Comparison of ENCODE assay signal across 1 cellular context in the genomic region with DNA sequence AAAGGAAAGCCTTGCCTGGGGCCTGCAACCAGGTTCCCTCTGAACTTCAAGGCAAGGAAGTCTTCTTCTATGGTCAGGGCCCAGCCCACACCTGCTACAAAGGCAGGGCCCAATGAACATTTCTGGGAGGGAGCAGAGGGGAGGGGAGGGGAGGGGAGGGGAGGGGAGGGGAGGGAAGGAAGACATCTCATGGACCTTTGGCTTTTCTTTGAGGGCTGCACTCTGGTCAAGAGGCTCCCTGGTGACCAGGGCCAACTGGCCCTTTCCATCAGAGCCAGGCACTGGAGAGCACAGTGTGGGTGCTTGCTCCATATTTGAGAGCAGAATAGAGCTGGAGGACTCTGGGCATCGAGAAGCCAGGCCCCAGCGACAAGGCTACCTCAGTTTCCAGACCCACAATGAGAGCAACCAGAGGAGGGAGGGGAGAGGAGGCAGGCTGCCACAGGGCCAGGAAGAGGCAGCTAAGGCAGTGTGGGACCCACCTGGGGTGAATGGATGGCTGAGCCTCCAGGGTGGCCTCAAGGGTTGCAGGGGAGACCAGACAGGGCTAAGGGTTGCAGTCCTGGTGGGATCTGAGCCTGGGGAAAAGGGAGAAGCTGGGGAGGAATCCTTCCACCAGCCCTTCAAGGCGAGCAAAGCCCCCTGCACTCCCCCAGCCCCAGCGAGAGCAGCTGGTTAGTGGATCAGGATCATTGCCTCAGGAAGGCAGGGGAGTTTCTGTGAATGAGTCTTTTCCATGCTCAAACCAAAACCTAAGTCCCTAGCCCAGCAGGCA.
TF ChIP-seq lines count a peak whose summit lies in the region.

No MANE protein-coding gene starts in this region.

TF ChIP-seq in endothelial cell of umbilical vein, 7 proteins besides CTCF, POLR2A, EP300 and RAD21:
- TF ChIP-seq GATA2 (IDR thresholded peaks at IDR 0.05; ENCODE audit: insufficient read depth, insufficient read length, low read depth, low read length) (no peak), JUN (IDR thresholded peaks at IDR 0.05; ENCODE audit: borderline replicate concordance, insufficient read depth, insufficient read length, low read depth) (no peak), FOS (IDR thresholded peaks at IDR 0.05; ENCODE audit: borderline replicate concordance, insufficient read depth, low read length) (no peak), POLR2AphosphoS5 (IDR thresholded peaks at IDR 0.05; ENCODE audit: insufficient read depth, low read depth, low read length) (no peak), MYC (IDR thresholded peaks at IDR 0.05; ENCODE audit: low read depth, low read length) (no peak), EZH2 (IDR thresholded peaks at IDR 0.05; ENCODE audit: borderline replicate concordance, low read depth, low read length, severe bottlenecking) (no peak)
- TF ChIP-seq, protein P1, sequence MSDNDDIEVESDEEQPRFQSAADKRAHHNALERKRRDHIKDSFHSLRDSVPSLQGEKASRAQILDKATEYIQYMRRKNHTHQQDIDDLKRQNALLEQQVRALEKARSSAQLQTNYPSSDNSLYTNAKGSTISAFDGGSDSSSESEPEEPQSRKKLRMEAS (IDR thresholded peaks at IDR 0.05; ENCODE audit: insufficient read depth, insufficient read length) = no peak
